ENCODE assay signal across 30 cellular contexts in the genomic region with DNA sequence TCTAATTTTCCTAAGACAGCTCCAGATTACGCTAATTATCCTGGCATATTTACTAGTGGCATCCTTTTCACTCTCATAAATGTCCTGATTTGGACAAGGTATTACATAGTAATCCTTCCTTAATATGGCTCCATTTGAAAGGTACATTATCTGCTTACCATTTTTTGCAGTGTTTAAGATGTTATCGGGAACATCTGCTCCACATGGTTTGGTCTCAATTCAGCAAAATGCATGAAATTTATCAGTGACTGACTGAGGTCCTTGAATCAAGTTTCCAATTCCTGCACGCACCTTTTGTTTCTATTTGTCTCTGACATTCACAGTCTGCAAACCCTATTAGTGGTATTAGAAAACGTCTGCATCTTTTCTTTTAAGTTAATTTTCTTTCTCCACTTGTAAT.
"Had no signal": no experiment of that assay in that cellular context is flagged by ENCODE, and none has a peak within 500 bp of the region (broad histone marks: within the 10 kb centered on the region; RNA-seq: fewer than 3 reads in every experiment).

No MANE protein-coding gene starts in this region.

- H3K4me1 ChIP-seq: adrenal gland, ascending aorta, body of pancreas, breast epithelium had no signal

- DNase-seq: activated effector memory CD4-positive, alpha-beta T cell treated with anti-CD3 and anti-CD28 coated beads, Interleukin-2, amount 50 U/mL, for 16 hours; activated effector memory CD4-positive, alpha-beta T cell treated with Interleukin-2 at 50 U/mL for 16 hours; activated gamma-delta T cell; activated gamma-delta T cell treated with Interleukin-2 at 50 U/mL for 16 hours; activated naive CD4-positive, alpha-beta T cell; activated naive CD4-positive, alpha-beta T cell treated with anti-CD3 and anti-CD28 coated beads for 36 hours; activated naive CD4-positive, alpha-beta T cell treated with anti-CD3 and anti-CD28 coated beads, Interleukin-2, amount 10 ng/mL, durations not matched to agents 7 days and 5 days; activated naive CD4-positive, alpha-beta T cell treated with anti-CD3 and anti-CD28 coated beads, Interleukin-2, amount 50 U/mL, for 16 hours; activated naive CD4-positive, alpha-beta T cell treated with Interleukin-2 at 50 U/mL for 16 hours; activated naive CD8-positive, alpha-beta T cell treated with anti-CD3 and anti-CD28 coated beads for 36 hours; activated naive CD8-positive, alpha-beta T cell treated with anti-CD3 and anti-CD28 coated beads, Interleukin-2, amount 10 ng/mL, durations not matched to agents 7 days and 5 days; activated naive CD8-positive, alpha-beta T cell treated with anti-CD3 and anti-CD28 coated beads, Interleukin-2, amount 50 U/mL, for 24 hours; activated T-cell treated with anti-CD3 and anti-CD28 coated beads, Interleukin-2, amount 50 U/mL, for 4 hours; activated T-cell treated with anti-CD3 and anti-CD28 coated beads, Interleukin-2, amount 50 U/mL, for 48 hours; activated T-cell treated with anti-CD3 and anti-CD28 coated beads, Interleukin-2, amount 50 U/mL, for 72 hours; adrenal gland; amniotic stem cell; amygdala; anterior cingulate cortex; aorta; body of pancreas; brain microvascular endothelial cell; caudate nucleus; central memory CD4-positive, alpha-beta T cell; cerebellar nuclear complex had no signal

- H3K27ac ChIP-seq: adrenal gland, ascending aorta, body of pancreas, brain microvascular endothelial cell, breast epithelium, cardiac muscle cell had no signal

- H3K4me3 ChIP-seq: adrenal gland, ascending aorta, body of pancreas, breast epithelium, cardiac muscle cell had no signal

- H3K27me3 ChIP-seq: adrenal gland, ascending aorta, body of pancreas, brain microvascular endothelial cell, breast epithelium, cardiac muscle cell had no signal

- ATAC-seq: activated naive CD4-positive, alpha-beta T cell treated with anti-CD3 and anti-CD28 coated beads, Interleukin-2, amount 50 U/mL, for 72 hours; activated naive CD8-positive, alpha-beta T cell treated with anti-CD3 and anti-CD28 coated beads, Interleukin-2, amount 50 U/mL, for 24 hours; activated T-cell treated with anti-CD3 and anti-CD28 coated beads, Interleukin-2, amount 50 U/mL, for 4 hours; activated T-cell treated with anti-CD3 and anti-CD28 coated beads, Interleukin-2, amount 50 U/mL, for 72 hours; activated T-helper 17 cell treated with anti-CD3 and anti-CD28 coated beads, Interleukin-2, amount 50 U/mL, for 72 hours; body of pancreas had no signal

- H3K36me3 ChIP-seq: adrenal gland, ascending aorta, brain microvascular endothelial cell, breast epithelium, cardiac muscle cell had no signal

- H3K9me3 ChIP-seq: adrenal gland, ascending aorta, body of pancreas, breast epithelium had no signal
